ENCODE assay signal across 19 cellular contexts in the genomic region with DNA sequence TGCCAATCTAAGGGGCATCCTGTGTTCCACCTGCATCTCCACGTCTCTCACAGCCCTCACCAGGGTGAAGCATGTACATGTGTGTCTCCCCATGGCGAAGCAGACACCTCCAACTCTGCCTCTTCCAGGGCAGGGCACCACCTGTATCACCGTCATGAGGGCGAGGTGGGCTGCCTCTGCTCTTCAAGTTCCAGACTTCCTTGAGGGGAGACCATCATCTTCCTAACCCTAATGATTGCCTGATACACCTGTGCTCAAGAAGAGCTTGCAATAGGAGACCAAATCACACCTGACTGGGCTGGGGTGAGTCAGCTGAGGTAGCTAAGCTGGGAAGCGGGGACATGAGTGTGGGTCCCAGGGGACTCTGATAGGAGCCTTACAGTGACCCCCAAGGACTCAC. TPM values are rescaled to one million over a fixed set of nuclear protein-coding genes. Genes with fewer than 3 reads are reported as not detected.
DNase-seq lines count a peak whose midpoint lies in the region; ATAC-seq, FAIRE-seq and TF ChIP-seq lines count a peak whose summit lies in the region.
"Had no signal": no experiment of that assay in that cellular context is flagged by ENCODE, and none has a peak within 500 bp of the region (broad histone marks: within the 10 kb centered on the region; RNA-seq: fewer than 3 reads in every experiment).

No MANE protein-coding gene starts in this region.

- H3K9ac ChIP-seq in BLaER1 treated with 17β-estradiol and CSF1 and Interleukin-3, amounts not matched to agents 10 nM and 100 nM: no peak overlapping the region
- no peak overlapping the region for H3K9ac ChIP-seq in kidney (ENCODE audit: low read length in 2 of 2)
- H3K9ac ChIP-seq: KMS-11 had no signal

- no peak overlapping the region for H3K4me3 Mint-ChIP-seq in activated naive CD8-positive, alpha-beta T cell treated with anti-CD3 and anti-CD28 coated beads, Interleukin-2, amount 10 ng/mL, durations not matched to agents 7 days and 5 days
- H3K4me3 Mint-ChIP-seq in activated naive CD8-positive, alpha-beta T cell treated with anti-CD3 and anti-CD28 coated beads for 36 hours: no peak overlapping the region
- H3K4me3 Mint-ChIP-seq: CD4-positive, alpha-beta T cell had no signal

- H3K9me3 Mint-ChIP-seq in activated naive CD8-positive, alpha-beta T cell treated with anti-CD3 and anti-CD28 coated beads, Interleukin-2, amount 10 ng/mL, durations not matched to agents 7 days and 5 days: no peaks in the 10 kb centered on the region
- H3K9me3 Mint-ChIP-seq in activated naive CD8-positive, alpha-beta T cell treated with anti-CD3 and anti-CD28 coated beads for 36 hours: no peaks in the 10 kb centered on the region
- H3K9me3 Mint-ChIP-seq: CD4-positive, alpha-beta T cell had no signal

- H3K4me1 Mint-ChIP-seq in activated naive CD8-positive, alpha-beta T cell treated with anti-CD3 and anti-CD28 coated beads, Interleukin-2, amount 10 ng/mL, durations not matched to agents 7 days and 5 days: no peaks in the 10 kb centered on the region
- H3K4me1 Mint-ChIP-seq in activated naive CD8-positive, alpha-beta T cell treated with anti-CD3 and anti-CD28 coated beads for 36 hours: no peaks in the 10 kb centered on the region

- FAIRE-seq in kidney (lab: Jason Lieb, UNC): no peak

- H3K4me3 ChIP-seq in BLaER1 treated with 17β-estradiol and CSF1 and Interleukin-3, amounts not matched to agents 10 nM and 100 nM: no peak overlapping the region
- no peak overlapping the region for H3K4me3 ChIP-seq in kidney (ENCODE audit: low read length in 2 of 2)

- TF ChIP-seq CTCF in GM10266 (IDR thresholded peaks at IDR 0.05; ENCODE audit: control insufficient read depth, insufficient read depth, low read depth, missing control alignments): no peak
- no peak for TF ChIP-seq CTCF in kidney (IDR thresholded peaks at IDR 0.05; ENCODE audit: borderline replicate concordance, extremely low read depth, insufficient read depth)

- H3K9me3 ChIP-seq in BLaER1 treated with 17β-estradiol and CSF1 and Interleukin-3, amounts not matched to agents 10 nM and 100 nM (replicated peaks in 1 of 11): no peaks in the 10 kb centered on the region
- no peaks in the 10 kb centered on the region for H3K9me3 ChIP-seq in kidney (ENCODE audit: control insufficient read depth in 1 of 2, low read length in 2 of 2)
- H3K9me3 ChIP-seq: BE2C had no signal

- intact Hi-C loops in kidney (cut with DNase I): no loop called here

- H3K27ac Mint-ChIP-seq in activated naive CD8-positive, alpha-beta T cell treated with anti-CD3 and anti-CD28 coated beads, Interleukin-2, amount 10 ng/mL, durations not matched to agents 7 days and 5 days: peak overlapping the region; percentile 11
- no peak overlapping the region for H3K27ac Mint-ChIP-seq in activated naive CD8-positive, alpha-beta T cell treated with anti-CD3 and anti-CD28 coated beads for 36 hours
- H3K27ac Mint-ChIP-seq: CD4-positive, alpha-beta T cell had no signal

- no peak for DNase-seq in activated naive CD8-positive, alpha-beta T cell treated with anti-CD3 and anti-CD28 coated beads, Interleukin-2, amount 10 ng/mL, durations not matched to agents 7 days and 5 days
- DNase-seq in activated naive CD8-positive, alpha-beta T cell treated with anti-CD3 and anti-CD28 coated beads for 36 hours: no peak
- DNase-seq in GM10266 (ENCODE audit: extremely low spot score) (peak; percentile 2), kidney (peak; percentile 32), COLO829 (ENCODE audit: low spot score) (no peak)
- DNase-seq: BE2C; CD4-positive, alpha-beta T cell; DND-41; EL; GOT3; H7 had no signal

- no peaks in the 10 kb centered on the region for H3K36me3 Mint-ChIP-seq in activated naive CD8-positive, alpha-beta T cell treated with anti-CD3 and anti-CD28 coated beads, Interleukin-2, amount 10 ng/mL, durations not matched to agents 7 days and 5 days
- no peaks in the 10 kb centered on the region for H3K36me3 Mint-ChIP-seq in activated naive CD8-positive, alpha-beta T cell treated with anti-CD3 and anti-CD28 coated beads for 36 hours

- H3K4me1 ChIP-seq in BLaER1 treated with 17β-estradiol and CSF1 and Interleukin-3, amounts not matched to agents 10 nM and 100 nM: peaks cover 7 to 56% (median 53%) of the 10 kb centered on the region in 10 experiments; a peak in 18 of 20 replicates
- no peaks in the 10 kb centered on the region for H3K4me1 ChIP-seq in kidney (ENCODE audit: control insufficient read depth in 1 of 2, insufficient read depth in 1 of 2, low read depth in 1 of 2, low read length in 2 of 2)
- H3K4me1 ChIP-seq: BE2C had no signal

- H3K36me3 ChIP-seq in BLaER1 treated with 17β-estradiol and CSF1 and Interleukin-3, amounts not matched to agents 10 nM and 100 nM: no peaks in the 10 kb centered on the region
- H3K36me3 ChIP-seq in kidney (ENCODE audit: control insufficient read depth in 1 of 2, insufficient read depth in 2 of 2, low read length in 2 of 2): no peaks in the 10 kb centered on the region
- H3K36me3 ChIP-seq: BE2C had no signal

- no peak overlapping the region for H3K27ac ChIP-seq in BLaER1 treated with 17β-estradiol and CSF1 and Interleukin-3, amounts not matched to agents 10 nM and 100 nM
- no peak overlapping the region for H3K27ac ChIP-seq in kidney (ENCODE audit: low read depth in 2 of 2, low read length in 2 of 2)
- H3K27ac ChIP-seq: C4-2B, HL-60, KMS-11 had no signal

- ATAC-seq in activated naive CD8-positive, alpha-beta T cell treated with anti-CD3 and anti-CD28 coated beads, Interleukin-2, amount 10 ng/mL, durations not matched to agents 7 days and 5 days (ENCODE audit: low read depth): no peak
- no peak for ATAC-seq in HG03039 (IDR thresholded peaks at IDR 0.05; ENCODE audit: unreplicated experiment)
- ATAC-seq: HCT116 had no signal

- H4K20me1 ChIP-seq in BLaER1 treated with 17β-estradiol and CSF1 and Interleukin-3, amounts not matched to agents 10 nM and 100 nM: no peaks in the 10 kb centered on the region

- peak overlapping the region in 6 of 11 experiments; percentile 57 to 80 (median 72); a peak in 9 of 22 replicates for H3K4me2 ChIP-seq in BLaER1 treated with 17β-estradiol and CSF1 and Interleukin-3, amounts not matched to agents 10 nM and 100 nM
- H3K4me2 ChIP-seq: KMS-11 had no signal

- no peaks in the 10 kb centered on the region for H3K27me3 Mint-ChIP-seq in activated naive CD8-positive, alpha-beta T cell treated with anti-CD3 and anti-CD28 coated beads, Interleukin-2, amount 10 ng/mL, durations not matched to agents 7 days and 5 days
- no peaks in the 10 kb centered on the region for H3K27me3 Mint-ChIP-seq in activated naive CD8-positive, alpha-beta T cell treated with anti-CD3 and anti-CD28 coated beads for 36 hours
- H3K27me3 Mint-ChIP-seq: CD4-positive, alpha-beta T cell had no signal

- POLR2A ChIA-PET in activated naive CD8-positive, alpha-beta T cell treated with anti-CD3 and anti-CD28 coated beads, Interleukin-2, amount 10 ng/mL, durations not matched to agents 7 days and 5 days (lab: Charles Lee): no interaction called here

- H3K27me3 ChIP-seq in BLaER1 treated with 17β-estradiol and CSF1 and Interleukin-3, amounts not matched to agents 10 nM and 100 nM: no peaks in the 10 kb centered on the region
- H3K27me3 ChIP-seq: BE2C had no signal

RNA-seq across cellular contexts. Expression of a gene that starts 43.7 kb away (rescaled TPM):
- total RNA-seq in activated naive CD8-positive, alpha-beta T cell treated with anti-CD3 and anti-CD28 coated beads, Interleukin-2, amount 10 ng/mL, durations not matched to agents 7 days and 5 days: not detected
- total RNA-seq in activated naive CD8-positive, alpha-beta T cell treated with anti-CD3 and anti-CD28 coated beads for 36 hours: under 1 TPM; 0.14 to 0.16 TPM
- total RNA-seq in kidney: not detected
- polyA plus RNA-seq in kidney (ENCODE audit: insufficient read depth, low read depth, low replicate concordance): not detected
- total RNA-seq: A172; CD4-positive, alpha-beta T cell; G401 had no signal

Comparison
In these comparisons a context has a peak if more than half of its experiments do, and no peak if none do; other contexts are left out.
1. DNase-seq: peak in GM10266 (single experiment) and kidney (single experiment); none in activated naive CD8-positive, alpha-beta T cell treated with anti-CD3 and anti-CD28 coated beads, Interleukin-2, amount 10 ng/mL, durations not matched to agents 7 days and 5 days (single experiment), activated naive CD8-positive, alpha-beta T cell treated with anti-CD3 and anti-CD28 coated beads for 36 hours (single experiment) and COLO829 (single experiment).